ENCODE assay signal across 1 cellular context in the genomic region with DNA sequence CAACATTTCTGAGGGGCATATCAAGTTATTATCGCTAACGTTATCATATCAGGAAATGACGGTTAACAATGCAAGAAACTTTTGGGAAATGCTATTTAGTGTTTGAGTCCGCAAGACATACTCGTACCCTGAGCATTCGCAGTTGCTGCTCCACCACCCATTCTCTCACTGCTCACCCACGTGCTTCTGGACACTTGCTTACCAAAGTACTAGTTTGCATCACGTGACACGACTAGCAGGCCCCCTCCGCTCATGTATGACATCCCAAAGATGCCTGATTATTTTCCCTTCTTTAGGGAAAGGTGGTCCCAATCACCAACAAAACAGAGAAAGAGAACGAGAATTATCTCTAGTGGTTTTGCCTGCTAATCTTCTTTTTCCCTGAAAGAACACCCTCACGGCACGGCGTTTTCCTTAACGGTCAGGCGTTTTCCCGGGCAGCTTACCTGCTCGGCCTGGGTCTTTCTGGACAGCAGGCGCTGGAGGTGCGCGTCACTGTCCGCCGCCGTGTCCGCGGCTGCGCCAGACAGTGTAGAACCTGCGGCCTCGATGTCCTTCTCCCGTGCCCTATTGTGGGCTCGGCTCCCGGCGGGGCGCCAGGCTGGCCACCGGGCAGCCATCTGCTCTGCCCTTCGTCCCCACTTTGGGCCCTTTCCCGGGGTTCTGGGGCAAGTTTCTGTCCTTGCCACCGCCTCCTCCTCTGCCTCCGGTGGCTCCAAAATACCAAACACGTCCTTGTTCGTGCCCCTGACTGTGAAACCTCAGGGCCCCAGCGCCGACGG.
A peak's percentile ranks its signal among the peaks of the same experiment; 100 is the strongest.
TF ChIP-seq lines count a peak whose summit lies in the region.

SUPV3L1 (plus strand) TSS at position 492 of the 782 bp plus-strand sequence; CDS start at position 550, 58 bp downstream.

TF ChIP-seq in HepG2, 621 proteins besides CTCF, POLR2A, EP300 and RAD21 (continued from another document and continues in another):
- TF ChIP-seq, protein P1, sequence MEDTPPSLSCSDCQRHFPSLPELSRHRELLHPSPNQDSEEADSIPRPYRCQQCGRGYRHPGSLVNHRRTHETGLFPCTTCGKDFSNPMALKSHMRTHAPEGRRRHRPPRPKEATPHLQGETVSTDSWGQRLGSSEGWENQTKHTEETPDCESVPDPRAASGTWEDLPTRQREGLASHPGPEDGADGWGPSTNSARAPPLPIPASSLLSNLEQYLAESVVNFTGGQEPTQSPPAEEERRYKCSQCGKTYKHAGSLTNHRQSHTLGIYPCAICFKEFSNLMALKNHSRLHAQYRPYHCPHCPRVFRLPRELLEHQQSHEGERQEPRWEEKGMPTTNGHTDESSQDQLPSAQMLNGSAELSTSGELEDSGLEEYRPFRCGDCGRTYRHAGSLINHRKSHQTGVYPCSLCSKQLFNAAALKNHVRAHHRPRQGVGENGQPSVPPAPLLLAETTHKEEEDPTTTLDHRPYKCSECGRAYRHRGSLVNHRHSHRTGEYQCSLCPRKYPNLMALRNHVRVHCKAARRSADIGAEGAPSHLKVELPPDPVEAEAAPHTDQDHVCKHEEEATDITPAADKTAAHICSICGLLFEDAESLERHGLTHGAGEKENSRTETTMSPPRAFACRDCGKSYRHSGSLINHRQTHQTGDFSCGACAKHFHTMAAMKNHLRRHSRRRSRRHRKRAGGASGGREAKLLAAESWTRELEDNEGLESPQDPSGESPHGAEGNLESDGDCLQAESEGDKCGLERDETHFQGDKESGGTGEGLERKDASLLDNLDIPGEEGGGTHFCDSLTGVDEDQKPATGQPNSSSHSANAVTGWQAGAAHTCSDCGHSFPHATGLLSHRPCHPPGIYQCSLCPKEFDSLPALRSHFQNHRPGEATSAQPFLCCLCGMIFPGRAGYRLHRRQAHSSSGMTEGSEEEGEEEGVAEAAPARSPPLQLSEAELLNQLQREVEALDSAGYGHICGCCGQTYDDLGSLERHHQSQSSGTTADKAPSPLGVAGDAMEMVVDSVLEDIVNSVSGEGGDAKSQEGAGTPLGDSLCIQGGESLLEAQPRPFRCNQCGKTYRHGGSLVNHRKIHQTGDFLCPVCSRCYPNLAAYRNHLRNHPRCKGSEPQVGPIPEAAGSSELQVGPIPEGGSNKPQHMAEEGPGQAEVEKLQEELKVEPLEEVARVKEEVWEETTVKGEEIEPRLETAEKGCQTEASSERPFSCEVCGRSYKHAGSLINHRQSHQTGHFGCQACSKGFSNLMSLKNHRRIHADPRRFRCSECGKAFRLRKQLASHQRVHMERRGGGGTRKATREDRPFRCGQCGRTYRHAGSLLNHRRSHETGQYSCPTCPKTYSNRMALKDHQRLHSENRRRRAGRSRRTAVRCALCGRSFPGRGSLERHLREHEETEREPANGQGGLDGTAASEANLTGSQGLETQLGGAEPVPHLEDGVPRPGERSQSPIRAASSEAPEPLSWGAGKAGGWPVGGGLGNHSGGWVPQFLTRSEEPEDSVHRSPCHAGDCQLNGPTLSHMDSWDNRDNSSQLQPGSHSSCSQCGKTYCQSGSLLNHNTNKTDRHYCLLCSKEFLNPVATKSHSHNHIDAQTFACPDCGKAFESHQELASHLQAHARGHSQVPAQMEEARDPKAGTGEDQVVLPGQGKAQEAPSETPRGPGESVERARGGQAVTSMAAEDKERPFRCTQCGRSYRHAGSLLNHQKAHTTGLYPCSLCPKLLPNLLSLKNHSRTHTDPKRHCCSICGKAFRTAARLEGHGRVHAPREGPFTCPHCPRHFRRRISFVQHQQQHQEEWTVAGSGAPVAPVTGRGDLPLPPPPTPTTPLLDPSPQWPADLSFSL (CRISPR knock-in tag; IDR thresholded peaks at IDR 0.05) = no peak
- 0 out of 2 replicates have a peak, but pooled peaks have one; percentile 14 for TF ChIP-seq ZNF572 (CRISPR knock-in tag; IDR thresholded peaks at IDR 0.05)
- TF ChIP-seq, protein P2, sequence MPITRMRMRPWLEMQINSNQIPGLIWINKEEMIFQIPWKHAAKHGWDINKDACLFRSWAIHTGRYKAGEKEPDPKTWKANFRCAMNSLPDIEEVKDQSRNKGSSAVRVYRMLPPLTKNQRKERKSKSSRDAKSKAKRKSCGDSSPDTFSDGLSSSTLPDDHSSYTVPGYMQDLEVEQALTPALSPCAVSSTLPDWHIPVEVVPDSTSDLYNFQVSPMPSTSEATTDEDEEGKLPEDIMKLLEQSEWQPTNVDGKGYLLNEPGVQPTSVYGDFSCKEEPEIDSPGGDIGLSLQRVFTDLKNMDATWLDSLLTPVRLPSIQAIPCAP (CRISPR knock-in tag; IDR thresholded peaks at IDR 0.05; ENCODE audit: low read depth) = no peak
- no peak; the same call in 1 of the 2 replicates for TF ChIP-seq SMAD3 (CRISPR knock-in tag; IDR thresholded peaks at IDR 0.05)
- TF ChIP-seq NCOR1 (IDR thresholded peaks at IDR 0.05; ENCODE audit: borderline replicate concordance, low read length) = peak; percentile 44; the same call in 1 of the 2 replicates
- TF ChIP-seq ZNF468 (CRISPR knock-in tag; IDR thresholded peaks at IDR 0.05) = no peak
- no peak for TF ChIP-seq ZNF235 (CRISPR knock-in tag; IDR thresholded peaks at IDR 0.05; ENCODE audit: borderline replicate concordance)
- no peak for TF ChIP-seq AGO1 (IDR thresholded peaks at IDR 0.05; ENCODE audit: low read depth, low read length, poor library complexity, severe bottlenecking)
- no peak for TF ChIP-seq NR2F6 (IDR thresholded peaks at IDR 0.05)
- TF ChIP-seq NR2F6 (CRISPR knock-in tag; IDR thresholded peaks at IDR 0.05) = 0 out of 2 replicates have a peak, but pooled peaks have one; percentile 4
- no peak for TF ChIP-seq SMC3 (IDR thresholded peaks at IDR 0.05; ENCODE audit: low read length)
- TF ChIP-seq ZNF296 (CRISPR knock-in tag; conservative IDR thresholded peaks at IDR 0.05) = no peak
- no peak for TF ChIP-seq ZNF678 (CRISPR knock-in tag; IDR thresholded peaks at IDR 0.05)
- TF ChIP-seq NFRKB (IDR thresholded peaks at IDR 0.05) = no peak
- TF ChIP-seq ZNF343 (CRISPR knock-in tag; IDR thresholded peaks at IDR 0.05) = no peak
- TF ChIP-seq GTF2F1 (IDR thresholded peaks at IDR 0.05; ENCODE audit: low read length) = peak; percentile 86; the same call in 1 of the 2 replicates
- TF ChIP-seq RBM22 (optimal IDR thresholded peaks at IDR 0.05; ENCODE audit: low read length) = no peak
- 0 out of 2 replicates have a peak, but pooled peaks have one; percentile 26 for TF ChIP-seq ZSCAN29 (CRISPR knock-in tag; conservative IDR thresholded peaks at IDR 0.05)
- no peak for TF ChIP-seq NFYB (CRISPR knock-in tag; IDR thresholded peaks at IDR 0.05)
- no peak for TF ChIP-seq CCDC6 (CRISPR knock-in tag; IDR thresholded peaks at IDR 0.05)
- no peak for TF ChIP-seq ZNF720 (CRISPR knock-in tag; IDR thresholded peaks at IDR 0.05)
- peak; percentile 64; the same call in 1 of the 2 replicates for TF ChIP-seq ZBTB3 (CRISPR knock-in tag; IDR thresholded peaks at IDR 0.05; ENCODE audit: borderline replicate concordance, low read depth)
- TF ChIP-seq ZNF326 (CRISPR knock-in tag; IDR thresholded peaks at IDR 0.05; ENCODE audit: borderline replicate concordance) = no peak
- no peak for TF ChIP-seq ZNF75D (CRISPR knock-in tag; IDR thresholded peaks at IDR 0.05; ENCODE audit: borderline replicate concordance)
- TF ChIP-seq FOXO1 (CRISPR knock-in tag; IDR thresholded peaks at IDR 0.05) = peak; percentile 29; the same call in 1 of the 2 replicates
- TF ChIP-seq DZIP1 (CRISPR knock-in tag; IDR thresholded peaks at IDR 0.05) = no peak
- peak; percentile 99 for TF ChIP-seq USF2 (IDR thresholded peaks at IDR 0.05; ENCODE audit: low read depth, low read length)
- peak; percentile 99 for TF ChIP-seq USF2 (CRISPR knock-in tag; IDR thresholded peaks at IDR 0.05; ENCODE audit: borderline replicate concordance)
- TF ChIP-seq, protein P3, sequence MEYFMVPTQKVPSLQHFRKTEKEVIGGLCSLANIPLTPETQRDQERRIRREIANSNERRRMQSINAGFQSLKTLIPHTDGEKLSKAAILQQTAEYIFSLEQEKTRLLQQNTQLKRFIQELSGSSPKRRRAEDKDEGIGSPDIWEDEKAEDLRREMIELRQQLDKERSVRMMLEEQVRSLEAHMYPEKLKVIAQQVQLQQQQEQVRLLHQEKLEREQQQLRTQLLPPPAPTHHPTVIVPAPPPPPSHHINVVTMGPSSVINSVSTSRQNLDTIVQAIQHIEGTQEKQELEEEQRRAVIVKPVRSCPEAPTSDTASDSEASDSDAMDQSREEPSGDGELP (IDR thresholded peaks at IDR 0.05; ENCODE audit: borderline replicate concordance, low read depth) = no peak
- no peak for TF ChIP-seq CCAR2 (optimal IDR thresholded peaks at IDR 0.05; ENCODE audit: low read depth, low read length)
- TF ChIP-seq, protein P4, sequence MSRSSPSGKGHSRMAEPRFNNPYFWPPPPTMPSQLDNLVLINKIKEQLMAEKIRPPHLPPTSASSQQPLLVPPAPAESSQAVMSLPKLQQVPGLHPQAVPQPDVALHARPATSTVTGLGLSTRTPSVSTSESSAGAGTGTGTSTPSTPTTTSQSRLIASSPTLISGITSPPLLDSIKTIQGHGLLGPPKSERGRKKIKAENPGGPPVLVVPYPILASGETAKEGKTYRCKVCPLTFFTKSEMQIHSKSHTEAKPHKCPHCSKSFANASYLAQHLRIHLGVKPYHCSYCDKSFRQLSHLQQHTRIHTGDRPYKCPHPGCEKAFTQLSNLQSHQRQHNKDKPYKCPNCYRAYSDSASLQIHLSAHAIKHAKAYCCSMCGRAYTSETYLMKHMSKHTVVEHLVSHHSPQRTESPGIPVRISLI (CRISPR knock-in tag; IDR thresholded peaks at IDR 0.05; ENCODE audit: borderline replicate concordance) = no peak
- no peak for TF ChIP-seq CC2D1A (CRISPR knock-in tag; IDR thresholded peaks at IDR 0.05)
- peak; percentile 65; the same call in 1 of the 2 replicates for TF ChIP-seq MTERF4 (CRISPR knock-in tag; IDR thresholded peaks at IDR 0.05)
- TF ChIP-seq MED13 (CRISPR knock-in tag; IDR thresholded peaks at IDR 0.05) = no peak
- TF ChIP-seq TARDBP (CRISPR knock-in tag; IDR thresholded peaks at IDR 0.05) = peak; percentile 82
- peak; percentile 45; the same call in 1 of the 2 replicates for TF ChIP-seq ZNF768 (CRISPR knock-in tag; IDR thresholded peaks at IDR 0.05)
- peak; percentile 59; the same call in 1 of the 2 replicates for TF ChIP-seq ZNF24 (IDR thresholded peaks at IDR 0.05)
- TF ChIP-seq ZNF232 (CRISPR knock-in tag; IDR thresholded peaks at IDR 0.05; ENCODE audit: borderline replicate concordance) = no peak
- TF ChIP-seq ZNF253 (CRISPR knock-in tag; IDR thresholded peaks at IDR 0.05; ENCODE audit: borderline replicate concordance) = no peak
- TF ChIP-seq, protein P5, sequence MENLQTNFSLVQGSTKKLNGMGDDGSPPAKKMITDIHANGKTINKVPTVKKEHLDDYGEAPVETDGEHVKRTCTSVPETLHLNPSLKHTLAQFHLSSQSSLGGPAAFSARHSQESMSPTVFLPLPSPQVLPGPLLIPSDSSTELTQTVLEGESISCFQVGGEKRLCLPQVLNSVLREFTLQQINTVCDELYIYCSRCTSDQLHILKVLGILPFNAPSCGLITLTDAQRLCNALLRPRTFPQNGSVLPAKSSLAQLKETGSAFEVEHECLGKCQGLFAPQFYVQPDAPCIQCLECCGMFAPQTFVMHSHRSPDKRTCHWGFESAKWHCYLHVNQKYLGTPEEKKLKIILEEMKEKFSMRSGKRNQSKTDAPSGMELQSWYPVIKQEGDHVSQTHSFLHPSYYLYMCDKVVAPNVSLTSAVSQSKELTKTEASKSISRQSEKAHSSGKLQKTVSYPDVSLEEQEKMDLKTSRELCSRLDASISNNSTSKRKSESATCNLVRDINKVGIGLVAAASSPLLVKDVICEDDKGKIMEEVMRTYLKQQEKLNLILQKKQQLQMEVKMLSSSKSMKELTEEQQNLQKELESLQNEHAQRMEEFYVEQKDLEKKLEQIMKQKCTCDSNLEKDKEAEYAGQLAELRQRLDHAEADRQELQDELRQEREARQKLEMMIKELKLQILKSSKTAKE (CRISPR knock-in tag; IDR thresholded peaks at IDR 0.05; ENCODE audit: borderline replicate concordance) = no peak
- 0 out of 2 replicates have a peak, but pooled peaks have one; percentile 25 for TF ChIP-seq ZNF891 (CRISPR knock-in tag; IDR thresholded peaks at IDR 0.05)
- no peak for TF ChIP-seq PRMT3 (CRISPR knock-in tag; IDR thresholded peaks at IDR 0.05; ENCODE audit: borderline replicate concordance, low read depth)
- peak; percentile 97 for TF ChIP-seq SIN3B (IDR thresholded peaks at IDR 0.05; ENCODE audit: low read length)
- peak; percentile 27; the same call in 1 of the 2 replicates for TF ChIP-seq AHR (CRISPR knock-in tag; IDR thresholded peaks at IDR 0.05)
